Comparison of ENCODE assay signal across 6 cellular contexts in genomic region chr11:121161349-121161917, GRCh38.
"Had no signal": no experiment of that assay in that cellular context is flagged by ENCODE, and none has a peak within 500 bp of the region (broad histone marks: within the 10 kb centered on the region; RNA-seq: fewer than 3 reads in every experiment).

No MANE protein-coding gene starts in this region.

- H3K9ac ChIP-seq: KMS-11 had no signal

- FAIRE-seq: HTR-8/SVneo had no signal

- H3K4me2 ChIP-seq: KMS-11 had no signal

- H3K27ac ChIP-seq: HL-60, KMS-11 had no signal

- DNase-seq: IMR-90, KBM-7, KG1 had no signal
